In genomic region chr4:53043096-53043495, GRCh38 we compare ENCODE assay signal across 21 cellular contexts.
DNase-seq lines count a peak whose midpoint lies in the region.
"Had no signal": no experiment of that assay in that cellular context is flagged by ENCODE, and none has a peak within 500 bp of the region (broad histone marks: within the 10 kb centered on the region; RNA-seq: fewer than 3 reads in every experiment).

No MANE protein-coding gene starts in this region.

- intact Hi-C loops in activated naive CD4-positive, alpha-beta T cell treated with anti-CD3 and anti-CD28 coated beads for 36 hours (cut with micrococcal nuclease): no loop called here
- intact Hi-C loops in cardiac septum (cut with DNase I): no loop called here

- H3K27ac Mint-ChIP-seq in activated naive CD4-positive, alpha-beta T cell treated with anti-CD3 and anti-CD28 coated beads for 36 hours: no peak overlapping the region
- H3K27ac Mint-ChIP-seq: activated CD4-positive, alpha-beta T cell treated with anti-CD3 and anti-CD28 coated beads, Interleukin-2, amount 10 ng/mL, durations not matched to agents 7 days and 5 days; activated naive CD4-positive, alpha-beta T cell treated with anti-CD3 and anti-CD28 coated beads, Interleukin-2, amount 10 ng/mL, durations not matched to agents 7 days and 5 days; WTC11 had no signal

- no peak overlapping the region for H3K4me3 Mint-ChIP-seq in activated naive CD4-positive, alpha-beta T cell treated with anti-CD3 and anti-CD28 coated beads for 36 hours
- H3K4me3 Mint-ChIP-seq: activated CD4-positive, alpha-beta T cell treated with anti-CD3 and anti-CD28 coated beads, Interleukin-2, amount 10 ng/mL, durations not matched to agents 7 days and 5 days; activated naive CD4-positive, alpha-beta T cell treated with anti-CD3 and anti-CD28 coated beads, Interleukin-2, amount 10 ng/mL, durations not matched to agents 7 days and 5 days; WTC11 had no signal

- peaks cover 1% of the 10 kb centered on the region for H3K4me1 Mint-ChIP-seq in activated naive CD4-positive, alpha-beta T cell treated with anti-CD3 and anti-CD28 coated beads for 36 hours (ENCODE audit: low read depth)

- CTCF ChIA-PET in activated naive CD4-positive, alpha-beta T cell treated with anti-CD3 and anti-CD28 coated beads for 36 hours (lab: Charles Lee): interaction anchor here (0.7 kb wide), 1 partner anchor 1263 kb away, joined by 3 read pairs; no protein-coding TSS in a partner anchor

- H3K36me3 Mint-ChIP-seq in activated naive CD4-positive, alpha-beta T cell treated with anti-CD3 and anti-CD28 coated beads for 36 hours (ENCODE audit: low read depth): peaks cover 7% of the 10 kb centered on the region
- H3K36me3 Mint-ChIP-seq: activated naive CD4-positive, alpha-beta T cell treated with anti-CD3 and anti-CD28 coated beads, Interleukin-2, amount 10 ng/mL, durations not matched to agents 7 days and 5 days; WTC11 had no signal

- no peaks in the 10 kb centered on the region for H3K9me3 Mint-ChIP-seq in activated naive CD4-positive, alpha-beta T cell treated with anti-CD3 and anti-CD28 coated beads for 36 hours
- H3K9me3 Mint-ChIP-seq: activated CD4-positive, alpha-beta T cell treated with anti-CD3 and anti-CD28 coated beads, Interleukin-2, amount 10 ng/mL, durations not matched to agents 7 days and 5 days; activated naive CD4-positive, alpha-beta T cell treated with anti-CD3 and anti-CD28 coated beads, Interleukin-2, amount 10 ng/mL, durations not matched to agents 7 days and 5 days; WTC11 had no signal

- no peaks in the 10 kb centered on the region for H3K27me3 Mint-ChIP-seq in activated naive CD4-positive, alpha-beta T cell treated with anti-CD3 and anti-CD28 coated beads for 36 hours (ENCODE audit: low read depth)
- H3K27me3 Mint-ChIP-seq: activated CD4-positive, alpha-beta T cell treated with anti-CD3 and anti-CD28 coated beads, Interleukin-2, amount 10 ng/mL, durations not matched to agents 7 days and 5 days; activated naive CD4-positive, alpha-beta T cell treated with anti-CD3 and anti-CD28 coated beads, Interleukin-2, amount 10 ng/mL, durations not matched to agents 7 days and 5 days had no signal

- DNase-seq in NCI-H1417 (lab: John Stamatoyannopoulos, UW): peak in 2 of 3 experiments; percentile 44 to 82
- DNase-seq in NCI-H1417 treated with DMSO at 0.1 percent for 48 hours (lab: John Stamatoyannopoulos, UW): no peak
- peak; percentile 58 for DNase-seq in NCI-H1105 treated with DMSO at 0.1 percent for 48 hours (lab: John Stamatoyannopoulos, UW)
- peak; percentile 94 for DNase-seq in NCI-H69 (lab: John Stamatoyannopoulos, UW)
- DNase-seq in cerebellum (ENCODE audit: low spot score): peak; percentile 62
- no peak for DNase-seq in activated gamma-delta T cell (lab: John Stamatoyannopoulos, UW)
- no peak for DNase-seq in activated naive CD4-positive, alpha-beta T cell treated with anti-CD3 and anti-CD28 coated beads for 36 hours
- no peak for DNase-seq in cardiac septum (ENCODE audit: low spot score)
- DNase-seq: 8988T; activated CD4-positive, alpha-beta T cell treated with anti-CD3 and anti-CD28 coated beads, Interleukin-2, amount 10 ng/mL, durations not matched to agents 7 days and 5 days; activated naive CD4-positive, alpha-beta T cell treated with anti-CD3 and anti-CD28 coated beads, Interleukin-2, amount 10 ng/mL, durations not matched to agents 7 days and 5 days; GOT3; mammary epithelial cell; NCI-H345; pancreas; Peyer's patch; SHP77 treated with DMSO at 0.1 percent for 48 hours; stimulated activated CD4-positive, alpha-beta T cell treated with anti-CD3 and anti-CD28 coated beads, Interleukin-1b, Interleukin-23, amount 100 ng/mL, for 48 hours; stimulated activated CD8-positive, alpha-beta memory T cell treated with anti-CD3 and anti-CD28 coated beads, Interleukin-4, amount 100 ng/mL, for 48 hours; tibial artery had no signal

Comparison
In these comparisons a context has a peak if more than half of its experiments do, and no peak if none do; other contexts are left out.
1. DNase-seq: peak in NCI-H1417 (2 of 3), NCI-H1105 treated with DMSO at 0.1 percent for 48 hours (single experiment), NCI-H69 (single experiment) and cerebellum (single experiment); none in NCI-H1417 treated with DMSO at 0.1 percent for 48 hours (single experiment), activated gamma-delta T cell (single experiment), activated naive CD4-positive, alpha-beta T cell treated with anti-CD3 and anti-CD28 coated beads for 36 hours (single experiment) and cardiac septum (single experiment).